Comparison of ENCODE assay signal across 8 cellular contexts in the genomic region with DNA sequence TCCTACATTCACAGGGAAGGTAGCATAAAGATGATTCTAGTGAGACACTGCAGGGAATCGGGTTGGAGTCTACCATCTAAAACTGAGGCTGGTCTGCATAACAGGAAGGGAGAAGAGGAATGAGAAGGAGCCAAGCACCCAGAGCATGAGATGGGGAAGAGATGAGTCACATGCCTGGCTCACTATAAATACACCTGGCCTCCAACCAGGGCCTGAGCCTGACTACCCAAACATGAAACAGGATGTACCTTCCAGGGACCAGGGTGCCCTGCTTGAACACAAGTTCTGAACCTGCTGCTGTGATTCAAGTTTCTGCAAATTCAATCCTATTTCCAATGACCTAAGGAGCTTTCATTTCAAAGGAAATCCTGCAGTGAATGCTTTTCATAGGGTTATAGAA. TPM values are rescaled to one million over a fixed set of nuclear protein-coding genes. Genes with fewer than 3 reads are reported as not detected.
DNase-seq lines count a peak whose midpoint lies in the region; ATAC-seq and TF ChIP-seq lines count a peak whose summit lies in the region.

No MANE protein-coding gene starts in this region.

- peaks cover 65% of the 10 kb centered on the region for H3K4me1 Mint-ChIP-seq in stimulated activated effector memory CD8-positive, alpha-beta T cell treated with anti-CD3 and anti-CD28 coated beads, Interleukin-12 subunit alpha, Interleukin-12 subunit beta, amount 100 ng/mL, for 72 hours
- peaks cover 32 to 36% of the 10 kb centered on the region in 2 experiments for H3K4me1 Mint-ChIP-seq in H9

- H3K14ac ChIP-seq in H9 (ENCODE audit: insufficient read depth, low read length) = no peak overlapping the region

- H3K9me3 Mint-ChIP-seq in stimulated activated effector memory CD8-positive, alpha-beta T cell treated with anti-CD3 and anti-CD28 coated beads, Interleukin-12 subunit alpha, Interleukin-12 subunit beta, amount 100 ng/mL, for 72 hours = no peaks in the 10 kb centered on the region
- H3K9me3 Mint-ChIP-seq in H9 = peaks cover 59 to 83% of the 10 kb centered on the region in 2 experiments

- no peak overlapping the region for H2AFZ ChIP-seq in H9 (ENCODE audit: low read length)

- peaks cover 2% of the 10 kb centered on the region; the same call in 1 of the 2 replicates for H3K79me2 ChIP-seq in H9 (ENCODE audit: insufficient read depth, low read length)

- no peak overlapping the region for H4K8ac ChIP-seq in H9 (replicated peaks; ENCODE audit: insufficient read length, low read depth, low read length)

- no peak overlapping the region for H3K9ac ChIP-seq in H9 (ENCODE audit: extremely low read depth, insufficient read length, low read length)

- no peak overlapping the region for H2BK120ac ChIP-seq in H9 (ENCODE audit: low read depth, low read length, poor library complexity, severe bottlenecking)

- no peak overlapping the region for H3K4me2 ChIP-seq in H9 (ENCODE audit: insufficient read depth, insufficient read length, low read length)

- no peak overlapping the region for H2BK5ac ChIP-seq in H9 (ENCODE audit: insufficient read length, low read length)

- H3K27me3 Mint-ChIP-seq in H9 (ENCODE audit: low read depth) = no peaks in the 10 kb centered on the region

- no peak overlapping the region for H3T11ph ChIP-seq in H9 (ENCODE audit: low read length)

- peak; percentile 51 to 60 for ATAC-seq in activated CD4-positive, CD25-positive, alpha-beta regulatory T cell treated with anti-CD3 and anti-CD28 coated beads, Interleukin-2, amount 50 U/mL, for 24 hours
- ATAC-seq in HG03139 (IDR thresholded peaks at IDR 0.05; ENCODE audit: unreplicated experiment) = peak; percentile 69
- peak; percentile 62 for ATAC-seq in stimulated activated effector memory CD8-positive, alpha-beta T cell treated with anti-CD3 and anti-CD28 coated beads, Interleukin-12 subunit alpha, Interleukin-12 subunit beta, amount 100 ng/mL, for 72 hours

- no peak overlapping the region for H3K4ac ChIP-seq in H9 (ENCODE audit: low read depth, low read length)

- DNase-seq in activated CD4-positive, CD25-positive, alpha-beta regulatory T cell (lab: John Stamatoyannopoulos, UW) = no peak
- peak; percentile 35 for DNase-seq in astrocyte of the spinal cord (ENCODE audit: low read depth, low spot score)
- DNase-seq in stimulated activated effector memory CD8-positive, alpha-beta T cell treated with anti-CD3 and anti-CD28 coated beads, Interleukin-12 subunit alpha, Interleukin-12 subunit beta, amount 100 ng/mL, for 72 hours (ENCODE audit: low spot score in 2 of 2) = no peak
- DNase-seq in H9 = no peak
- no peak for DNase-seq in WERI-Rb-1
- no peak for DNase-seq in CD1c-positive myeloid dendritic cell (ENCODE audit: extremely low spot score)

- no peaks in the 10 kb centered on the region for H3K27me3 ChIP-seq in H9 (ENCODE audit: insufficient read depth, low read length)
- peaks cover 2% of the 10 kb centered on the region for H3K27me3 ChIP-seq in WERI-Rb-1 (ENCODE audit: insufficient read depth, low read depth, severe bottlenecking)

- H3K27ac ChIP-seq in H9 (ENCODE audit: insufficient read length, low read depth, low read length) (no peak overlapping the region), WERI-Rb-1 (no peak overlapping the region)

- peak overlapping the region; percentile 11 for H3K4me3 Mint-ChIP-seq in stimulated activated effector memory CD8-positive, alpha-beta T cell treated with anti-CD3 and anti-CD28 coated beads, Interleukin-12 subunit alpha, Interleukin-12 subunit beta, amount 100 ng/mL, for 72 hours
- no peak overlapping the region for H3K4me3 Mint-ChIP-seq in H9

- no peaks in the 10 kb centered on the region for H4K20me1 ChIP-seq in H9 (ENCODE audit: control insufficient read depth, insufficient read depth, insufficient read length)

- no peak overlapping the region for H4K91ac ChIP-seq in H9 (ENCODE audit: insufficient read length, low read depth, low read length)

- H3K79me1 ChIP-seq in H9 (ENCODE audit: insufficient read depth, low read depth, low read length, poor library complexity, severe bottlenecking) = no peaks in the 10 kb centered on the region

- H2AK5ac ChIP-seq in H9 (ENCODE audit: insufficient read length, low read length) = no peak overlapping the region

- H3K23ac ChIP-seq in H9 (ENCODE audit: insufficient read length, low read depth, low read length) = no peak overlapping the region

- H2BK20ac ChIP-seq in H9 (ENCODE audit: low read depth, low read length, poor library complexity, severe bottlenecking) = no peak overlapping the region

- H3K27ac Mint-ChIP-seq in stimulated activated effector memory CD8-positive, alpha-beta T cell treated with anti-CD3 and anti-CD28 coated beads, Interleukin-12 subunit alpha, Interleukin-12 subunit beta, amount 100 ng/mL, for 72 hours = peak overlapping the region; percentile 38
- no peak overlapping the region for H3K27ac Mint-ChIP-seq in H9

- in situ Hi-C loops in astrocyte of the spinal cord (cut with HindIII; ENCODE audit: low sequenced_read_pairs) = no loop called here

- no peak overlapping the region for H4K5ac ChIP-seq in H9 (ENCODE audit: insufficient read length, low read depth, low read length)

- H3K4me3 ChIP-seq in astrocyte of the spinal cord (ENCODE audit: low read depth, low read length) (no peak overlapping the region), WERI-Rb-1 (ENCODE audit: low read depth, low read length) (no peak overlapping the region)

- H3K23me2 ChIP-seq in H9 (ENCODE audit: insufficient read length, low read depth, low read length, poor library complexity, severe bottlenecking) = no peaks in the 10 kb centered on the region

- WGBS in H9 (ENCODE audit: extremely low coverage, insufficient read length, low lambda C conversion rate) = no CpG with 5 or more reads among the region's 1 CpG

- H3K36me3 ChIP-seq in WERI-Rb-1 = no peaks in the 10 kb centered on the region

- no peak overlapping the region for H2BK15ac ChIP-seq in H9 (ENCODE audit: low read depth, low read length)

- TF ChIP-seq CTCF in astrocyte of the spinal cord (IDR thresholded peaks at IDR 0.05; ENCODE audit: low read depth, low read length) (no peak), H9 (conservative IDR thresholded peaks at IDR 0.05) (no peak), WERI-Rb-1 (IDR thresholded peaks at IDR 0.05; ENCODE audit: low read depth, low read length) (no peak)

- H3K36me3 Mint-ChIP-seq in stimulated activated effector memory CD8-positive, alpha-beta T cell treated with anti-CD3 and anti-CD28 coated beads, Interleukin-12 subunit alpha, Interleukin-12 subunit beta, amount 100 ng/mL, for 72 hours = peaks cover 5% of the 10 kb centered on the region
- peaks cover 18 to 22% (median 20%) of the 10 kb centered on the region in 3 experiments for H3K36me3 Mint-ChIP-seq in H9 (ENCODE audit: insufficient read depth in 1 of 3, low read depth in 3 of 3)

- no peak overlapping the region for H3K56ac ChIP-seq in H9 (ENCODE audit: insufficient read length, low read depth, low read length)

- H2BK12ac ChIP-seq in H9 (ENCODE audit: insufficient read length, low read depth, low read length) = no peak overlapping the region

- H3K9me3 ChIP-seq in H9 (ENCODE audit: control insufficient read depth, low read depth, low read length) = peaks cover 6% of the 10 kb centered on the region
- H3K9me3 ChIP-seq in WERI-Rb-1 (ENCODE audit: severe bottlenecking) = no peaks in the 10 kb centered on the region

- peaks cover 10% of the 10 kb centered on the region; the same call in 1 of the 2 replicates for H3K4me1 ChIP-seq in H9 (ENCODE audit: insufficient read depth, low read length)

- H3K18ac ChIP-seq in H9 (ENCODE audit: insufficient read length, low read depth, low read length) = no peak overlapping the region

RNA-seq across cellular contexts. Expression of gene CD99L2, which starts 24.9 kb away (rescaled TPM):
- total RNA-seq in H9 (2021) = 7.2 and 7.3 TPM in 2 replicates
